Comparison of ENCODE assay signal across 11 cellular contexts in the genomic region with DNA sequence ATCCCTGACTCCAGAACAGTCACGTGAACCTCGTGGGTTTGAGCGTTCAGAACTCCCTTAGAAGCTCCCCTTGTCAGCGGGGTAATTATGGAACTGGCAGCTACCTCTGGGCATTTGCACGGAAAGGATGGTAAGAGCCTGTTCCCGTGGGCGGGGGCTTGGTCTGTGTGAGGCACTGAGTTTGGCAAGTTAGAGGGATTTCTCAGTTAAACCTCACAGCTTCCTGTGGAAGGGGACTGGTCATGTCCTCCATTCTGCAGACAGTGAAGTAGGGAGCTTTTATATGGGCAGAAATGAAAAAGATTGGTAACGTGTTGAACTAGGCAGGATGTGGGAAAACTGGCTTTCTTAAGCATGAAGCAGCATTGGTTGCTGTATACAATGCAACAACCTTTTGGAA. TPM values are rescaled to one million over a fixed set of nuclear protein-coding genes. Genes with fewer than 3 reads are reported as not detected.
DNase-seq lines count a peak whose midpoint lies in the region; ATAC-seq, FAIRE-seq and TF ChIP-seq lines count a peak whose summit lies in the region.
"Had no signal": no experiment of that assay in that cellular context is flagged by ENCODE, and none has a peak within 500 bp of the region (broad histone marks: within the 10 kb centered on the region; RNA-seq: fewer than 3 reads in every experiment).

No MANE protein-coding gene starts in this region.

- H3K27ac Mint-ChIP-seq in T-helper 2 cell treated with Interferon-gamma antibody and Interleukin-4, amounts not matched to agents 5 μg/mL and 100 μg/mL, for 36 hours: peak overlapping the region; percentile 34

- DNase-seq in AG08395 (ENCODE audit: low spot score) (peak; percentile 52), right lobe of liver (no peak), D721Med (ENCODE audit: insufficient read length, low spot score) (no peak), breast epithelium (ENCODE audit: low spot score in 2 of 2) (no peak), NAMALWA (ENCODE audit: low spot score) (no peak), NCI-H524 (lab: John Stamatoyannopoulos, UW) (no peak)
- peak; percentile 62 for DNase-seq in T-helper 2 cell treated with Interferon-gamma antibody and Interleukin-4, amounts not matched to agents 5 μg/mL and 100 μg/mL, for 36 hours (ENCODE audit: low spot score)
- DNase-seq: pancreas had no signal

- no peak for FAIRE-seq in D721Med (lab: Jason Lieb, UNC)
- FAIRE-seq: pancreas had no signal

- no peaks in the 10 kb centered on the region for H3K36me3 Mint-ChIP-seq in T-helper 2 cell treated with Interferon-gamma antibody and Interleukin-4, amounts not matched to agents 5 μg/mL and 100 μg/mL, for 36 hours (ENCODE audit: low read depth)

- H3K27ac ChIP-seq in right lobe of liver: peak overlapping the region in 1 of 3 donors; percentile 20
- H3K27ac ChIP-seq in breast epithelium: no peak overlapping the region

- H3K36me3 ChIP-seq in right lobe of liver (no peaks in the 10 kb centered on the region), breast epithelium (no peaks in the 10 kb centered on the region)
- H3K36me3 ChIP-seq: gastroesophageal sphincter, pancreas, tibial nerve had no signal

- no peaks in the 10 kb centered on the region for H3K27me3 ChIP-seq in right lobe of liver
- no peaks in the 10 kb centered on the region for H3K27me3 ChIP-seq in breast epithelium
- H3K27me3 ChIP-seq: gastroesophageal sphincter, pancreas, tibial nerve had no signal

- H3K4me1 ChIP-seq in right lobe of liver (no peaks in the 10 kb centered on the region), breast epithelium (peaks cover 0 to 5% of the 10 kb centered on the region in 2 donors)
- H3K4me1 ChIP-seq: pancreas had no signal

- no peaks in the 10 kb centered on the region for H3K9me3 ChIP-seq in right lobe of liver
- no peaks in the 10 kb centered on the region for H3K9me3 ChIP-seq in breast epithelium
- H3K9me3 ChIP-seq: gastroesophageal sphincter, pancreas, tibial nerve had no signal

- peak overlapping the region; percentile 42 for H3K4me3 Mint-ChIP-seq in T-helper 2 cell treated with Interferon-gamma antibody and Interleukin-4, amounts not matched to agents 5 μg/mL and 100 μg/mL, for 36 hours

- no peaks in the 10 kb centered on the region for H3K27me3 Mint-ChIP-seq in T-helper 2 cell treated with Interferon-gamma antibody and Interleukin-4, amounts not matched to agents 5 μg/mL and 100 μg/mL, for 36 hours (ENCODE audit: low read depth)

- ATAC-seq in GM21381 (IDR thresholded peaks at IDR 0.05; ENCODE audit: unreplicated experiment) (peak; percentile 10), right lobe of liver (peak in 3 of 4 donors; percentile 17 to 29 (median 22))

- no peak for TF ChIP-seq CTCF in right lobe of liver (IDR thresholded peaks at IDR 0.05)
- no peak for TF ChIP-seq CTCF in D721Med (IDR thresholded peaks at IDR 0.05; ENCODE audit: insufficient read depth, missing control alignments)
- no peak for TF ChIP-seq CTCF in breast epithelium (IDR thresholded peaks at IDR 0.05)

- peaks cover 21% of the 10 kb centered on the region for H3K4me1 Mint-ChIP-seq in T-helper 2 cell treated with Interferon-gamma antibody and Interleukin-4, amounts not matched to agents 5 μg/mL and 100 μg/mL, for 36 hours (ENCODE audit: low read depth)

- intact Hi-C loops in right lobe of liver (cut with DNase I) (no loop called here), breast epithelium (cut with DNase I; ENCODE audit: low total_unique reads) (no loop called here)

- H3K9me3 Mint-ChIP-seq in T-helper 2 cell treated with Interferon-gamma antibody and Interleukin-4, amounts not matched to agents 5 μg/mL and 100 μg/mL, for 36 hours: no peaks in the 10 kb centered on the region

- TF ChIP-seq POLR2A in right lobe of liver (IDR thresholded peaks at IDR 0.05) (no peak), breast epithelium (IDR thresholded peaks at IDR 0.05) (no peak)

- WGBS in right lobe of liver (ENCODE audit: insufficient coverage, low coverage, low lambda C conversion rate, missing lambda C conversion rate): 46% methylated on average over 8 of the region's 8 CpGs

- H3K4me3 ChIP-seq in right lobe of liver (no peak overlapping the region), breast epithelium (no peak overlapping the region)
- H3K4me3 ChIP-seq: gastroesophageal sphincter, pancreas had no signal

RNA-seq across cellular contexts. Expression of gene PALD1, which starts 16.0 kb away (rescaled TPM):
- 1 to 10 TPM in 4 of 6 experiments, under 1 TPM in 2; 0.81 to 2.9 (median 1.3) TPM for total RNA-seq in right lobe of liver
- 1 to 10 TPM; 1.9 to 7.5 (median 5.9) TPM for total RNA-seq in breast epithelium

RNA-seq across cellular contexts. Expression of gene NODAL, which starts 53.1 kb away (rescaled TPM):
- total RNA-seq in right lobe of liver (not detected), breast epithelium (not detected)
- total RNA-seq: pancreas, tibial nerve had no signal

Comparison
In these comparisons a context has a peak if more than half of its experiments do, and no peak if none do; other contexts are left out.
1. DNase-seq: peak in AG08395 (single experiment) and T-helper 2 cell treated with Interferon-gamma antibody and Interleukin-4, amounts not matched to agents 5 μg/mL and 100 μg/mL, for 36 hours (single experiment); none in right lobe of liver (0 of 3), D721Med (single experiment), breast epithelium (0 of 2), NAMALWA (single experiment) and NCI-H524 (0 of 2).